Comparison of ENCODE assay signal across 12 cellular contexts in genomic region chr10:14696763-14697321, GRCh38.
A peak's percentile ranks its signal among the peaks of the same experiment; 100 is the strongest.
DNase-seq lines count a peak whose midpoint lies in the region; ATAC-seq and TF ChIP-seq lines count a peak whose summit lies in the region.
"Had no signal": no experiment of that assay in that cellular context is flagged by ENCODE, and none has a peak within 500 bp of the region (broad histone marks: within the 10 kb centered on the region; RNA-seq: fewer than 3 reads in every experiment).

No MANE protein-coding gene starts in this region.

- H3K9me3 Mint-ChIP-seq in activated CD4-positive, alpha-beta T cell treated with anti-CD3 and anti-CD28 coated beads, Interleukin-2, amount 10 ng/mL, durations not matched to agents 7 days and 5 days = peaks cover 10% of the 10 kb centered on the region
- H3K9me3 Mint-ChIP-seq in activated CD4-positive, alpha-beta T cell treated with anti-CD3 and anti-CD28 coated beads, Interleukin-2, amount 10 ng/mL, durations not matched to agents 24 days and 14 days = peaks cover 9% of the 10 kb centered on the region
- H3K9me3 Mint-ChIP-seq in neural progenitor cell (peaks cover 5% of the 10 kb centered on the region), osteocyte (ENCODE audit: unreplicated experiment) (no peaks in the 10 kb centered on the region)
- peaks cover 3% of the 10 kb centered on the region for H3K9me3 Mint-ChIP-seq in activated naive CD8-positive, alpha-beta T cell treated with anti-CD3 and anti-CD28 coated beads for 36 hours

- intact Hi-C loops in activated CD4-positive, alpha-beta T cell treated with anti-CD3 and anti-CD28 coated beads, Interleukin-2, amount 10 ng/mL, durations not matched to agents 24 days and 14 days (cut with micrococcal nuclease) = no loop called here
- intact Hi-C loops in testis (cut with DNase I; ENCODE audit: low total_unique reads) = no loop called here

- TF ChIP-seq CTCF in neural progenitor cell (IDR thresholded peaks at IDR 0.05) = no peak
- TF ChIP-seq CTCF in testis (IDR thresholded peaks at IDR 0.05) = no peak
- no peak for TF ChIP-seq CTCF in osteocyte (IDR thresholded peaks at IDR 0.05)

- peak overlapping the region; percentile 41 for H3K27ac Mint-ChIP-seq in activated CD4-positive, alpha-beta T cell treated with anti-CD3 and anti-CD28 coated beads, Interleukin-2, amount 10 ng/mL, durations not matched to agents 7 days and 5 days
- H3K27ac Mint-ChIP-seq in activated CD4-positive, alpha-beta T cell treated with anti-CD3 and anti-CD28 coated beads, Interleukin-2, amount 10 ng/mL, durations not matched to agents 24 days and 14 days = no peak overlapping the region
- H3K27ac Mint-ChIP-seq in neural progenitor cell (no peak overlapping the region), osteocyte (ENCODE audit: unreplicated experiment) (no peak overlapping the region)
- no peak overlapping the region for H3K27ac Mint-ChIP-seq in activated naive CD8-positive, alpha-beta T cell treated with anti-CD3 and anti-CD28 coated beads for 36 hours

- TF ChIP-seq POLR2A in testis (IDR thresholded peaks at IDR 0.05) = no peak

- H3K9ac ChIP-seq in neural progenitor cell = no peak overlapping the region
- H3K9ac ChIP-seq: BLaER1 had no signal

- H3K9me3 ChIP-seq in neural progenitor cell (ENCODE audit: low read depth) = no peaks in the 10 kb centered on the region
- H3K9me3 ChIP-seq in testis = no peaks in the 10 kb centered on the region

- no peak overlapping the region for H3K4me2 ChIP-seq in neural progenitor cell
- H3K4me2 ChIP-seq: BLaER1 had no signal

- H4K20me1 ChIP-seq in neural progenitor cell (ENCODE audit: low read depth) = no peaks in the 10 kb centered on the region
- H4K20me1 ChIP-seq: BLaER1 had no signal

- H3K27me3 ChIP-seq in neural progenitor cell = no peaks in the 10 kb centered on the region
- no peaks in the 10 kb centered on the region for H3K27me3 ChIP-seq in testis
- H3K27me3 ChIP-seq: BLaER1 had no signal

- CTCF ChIA-PET in activated CD4-positive, alpha-beta T cell treated with anti-CD3 and anti-CD28 coated beads, Interleukin-2, amount 10 ng/mL, durations not matched to agents 7 days and 5 days (lab: Charles Lee) = interaction anchor here (0.6 to 1.0 kb wide), 2 partner anchors 12 to 244 kb away, joined by 3 to 6 read pairs; no protein-coding TSS in a partner anchor

- H3K4me1 Mint-ChIP-seq in activated CD4-positive, alpha-beta T cell treated with anti-CD3 and anti-CD28 coated beads, Interleukin-2, amount 10 ng/mL, durations not matched to agents 7 days and 5 days = peaks cover 3% of the 10 kb centered on the region
- no peaks in the 10 kb centered on the region for H3K4me1 Mint-ChIP-seq in activated CD4-positive, alpha-beta T cell treated with anti-CD3 and anti-CD28 coated beads, Interleukin-2, amount 10 ng/mL, durations not matched to agents 24 days and 14 days
- H3K4me1 Mint-ChIP-seq in neural progenitor cell = no peaks in the 10 kb centered on the region
- peaks cover 2% of the 10 kb centered on the region for H3K4me1 Mint-ChIP-seq in activated naive CD8-positive, alpha-beta T cell treated with anti-CD3 and anti-CD28 coated beads for 36 hours
- no peaks in the 10 kb centered on the region for H3K4me1 Mint-ChIP-seq in osteocyte (ENCODE audit: unreplicated experiment)

- no peak for DNase-seq in activated CD4-positive, alpha-beta T cell treated with anti-CD3 and anti-CD28 coated beads, Interleukin-2, amount 10 ng/mL, durations not matched to agents 7 days and 5 days
- no peak for DNase-seq in activated CD4-positive, alpha-beta T cell treated with anti-CD3 and anti-CD28 coated beads, Interleukin-2, amount 10 ng/mL, durations not matched to agents 24 days and 14 days
- peak; percentile 83 for DNase-seq in left lobe of liver (ENCODE audit: low spot score)
- DNase-seq in neural progenitor cell (ENCODE audit: low spot score) = no peak
- no peak for DNase-seq in testis
- DNase-seq in activated naive CD8-positive, alpha-beta T cell treated with anti-CD3 and anti-CD28 coated beads for 36 hours = no peak
- no peak for DNase-seq in GF-D8 (lab: John Stamatoyannopoulos, UW)
- DNase-seq in osteocyte (ENCODE audit: extremely low spot score, unreplicated experiment) = no peak
- DNase-seq: AML-193, DMS53 had no signal

- no peaks in the 10 kb centered on the region for H3F3A ChIP-seq in neural progenitor cell (ENCODE audit: low read depth)

- H3K36me3 ChIP-seq in neural progenitor cell = no peaks in the 10 kb centered on the region
- H3K36me3 ChIP-seq in testis (ENCODE audit: low read depth, missing control alignments) = no peaks in the 10 kb centered on the region
- H3K36me3 ChIP-seq: BLaER1 had no signal

- peak overlapping the region; percentile 55 for H2AFZ ChIP-seq in neural progenitor cell (replicated peaks)

- no peaks in the 10 kb centered on the region for H3K27me3 Mint-ChIP-seq in activated CD4-positive, alpha-beta T cell treated with anti-CD3 and anti-CD28 coated beads, Interleukin-2, amount 10 ng/mL, durations not matched to agents 7 days and 5 days
- H3K27me3 Mint-ChIP-seq in activated CD4-positive, alpha-beta T cell treated with anti-CD3 and anti-CD28 coated beads, Interleukin-2, amount 10 ng/mL, durations not matched to agents 24 days and 14 days = no peaks in the 10 kb centered on the region
- H3K27me3 Mint-ChIP-seq in neural progenitor cell (ENCODE audit: insufficient read depth, low read depth) (peaks cover 4% of the 10 kb centered on the region), osteocyte (ENCODE audit: unreplicated experiment) (peaks cover 13% of the 10 kb centered on the region)
- H3K27me3 Mint-ChIP-seq in activated naive CD8-positive, alpha-beta T cell treated with anti-CD3 and anti-CD28 coated beads for 36 hours = no peaks in the 10 kb centered on the region

- H3K36me3 Mint-ChIP-seq in activated CD4-positive, alpha-beta T cell treated with anti-CD3 and anti-CD28 coated beads, Interleukin-2, amount 10 ng/mL, durations not matched to agents 7 days and 5 days (ENCODE audit: low read depth) = peaks cover 2% of the 10 kb centered on the region
- no peaks in the 10 kb centered on the region for H3K36me3 Mint-ChIP-seq in activated CD4-positive, alpha-beta T cell treated with anti-CD3 and anti-CD28 coated beads, Interleukin-2, amount 10 ng/mL, durations not matched to agents 24 days and 14 days (ENCODE audit: low read depth)
- H3K36me3 Mint-ChIP-seq in neural progenitor cell (no peaks in the 10 kb centered on the region), osteocyte (ENCODE audit: unreplicated experiment) (no peaks in the 10 kb centered on the region)
- H3K36me3 Mint-ChIP-seq in activated naive CD8-positive, alpha-beta T cell treated with anti-CD3 and anti-CD28 coated beads for 36 hours = no peaks in the 10 kb centered on the region

- POLR2A ChIA-PET in activated CD4-positive, alpha-beta T cell treated with anti-CD3 and anti-CD28 coated beads, Interleukin-2, amount 10 ng/mL, durations not matched to agents 7 days and 5 days (lab: Charles Lee) = no interaction called here

- H3K27ac ChIP-seq in neural progenitor cell = no peak overlapping the region
- H3K27ac ChIP-seq in testis = peak overlapping the region; percentile 31 to 60
- H3K27ac ChIP-seq: 22Rv1, BLaER1 had no signal

- no peak overlapping the region for H3K4me3 Mint-ChIP-seq in activated CD4-positive, alpha-beta T cell treated with anti-CD3 and anti-CD28 coated beads, Interleukin-2, amount 10 ng/mL, durations not matched to agents 7 days and 5 days
- H3K4me3 Mint-ChIP-seq in activated CD4-positive, alpha-beta T cell treated with anti-CD3 and anti-CD28 coated beads, Interleukin-2, amount 10 ng/mL, durations not matched to agents 24 days and 14 days = no peak overlapping the region
- H3K4me3 Mint-ChIP-seq in neural progenitor cell (no peak overlapping the region), osteocyte (ENCODE audit: unreplicated experiment) (no peak overlapping the region)
- H3K4me3 Mint-ChIP-seq in activated naive CD8-positive, alpha-beta T cell treated with anti-CD3 and anti-CD28 coated beads for 36 hours = no peak overlapping the region

- no peak overlapping the region for H3K4me3 ChIP-seq in neural progenitor cell
- H3K4me3 ChIP-seq in testis = no peak overlapping the region
- H3K4me3 ChIP-seq: BLaER1 had no signal

- 67 to 76% methylated on average over 8 of the region's 8 CpGs for WGBS in testis, 2 donors

- H3K4me1 ChIP-seq in neural progenitor cell (no peaks in the 10 kb centered on the region), testis (peaks cover 3% of the 10 kb centered on the region)

- H3K79me2 ChIP-seq in neural progenitor cell (ENCODE audit: low read depth) = no peaks in the 10 kb centered on the region

- ATAC-seq in left lobe of liver = peak; percentile 99
